In genomic region chr17:16923904-16924700, GRCh38 we compare ENCODE assay signal across 21 cellular contexts. TPM values are rescaled to one million over a fixed set of nuclear protein-coding genes. Genes with fewer than 3 reads are reported as not detected.
DNase-seq lines count a peak whose midpoint lies in the region; ATAC-seq and TF ChIP-seq lines count a peak whose summit lies in the region.
"Had no signal": no experiment of that assay in that cellular context is flagged by ENCODE, and none has a peak within 500 bp of the region (broad histone marks: within the 10 kb centered on the region; RNA-seq: fewer than 3 reads in every experiment).

No MANE protein-coding gene starts in this region.

- no peak overlapping the region for H2BK120ac ChIP-seq in H9 (ENCODE audit: low read depth, low read length, poor library complexity, severe bottlenecking)

- no CpG with 5 or more reads among the region's 15 CpGs for WGBS in H9 (ENCODE audit: extremely low coverage, insufficient read length, low lambda C conversion rate)

- H3K27ac ChIP-seq in H9 (ENCODE audit: insufficient read length, low read depth, low read length): no peak overlapping the region
- H3K27ac ChIP-seq: Peyer's patch had no signal

- H3T11ph ChIP-seq in H9 (ENCODE audit: low read length): no peak overlapping the region

- no peaks in the 10 kb centered on the region for H3K23me2 ChIP-seq in H9 (ENCODE audit: insufficient read length, low read depth, low read length, poor library complexity, severe bottlenecking)

- no peaks in the 10 kb centered on the region for H3K4me1 Mint-ChIP-seq in activated CD4-positive, alpha-beta memory T cell treated with anti-CD3 and anti-CD28 coated beads for 36 hours (ENCODE audit: low read depth)
- H3K4me1 Mint-ChIP-seq in activated CD4-positive, alpha-beta memory T cell treated with anti-CD3 and anti-CD28 coated beads, Interleukin-2, amount 10 ng/mL, durations not matched to agents 7 days and 5 days: no peaks in the 10 kb centered on the region
- peaks cover 15% of the 10 kb centered on the region in 2 experiments; a peak in 3 of 4 replicates for H3K4me1 Mint-ChIP-seq in H9

- no peak overlapping the region for H4K8ac ChIP-seq in H9 (replicated peaks; ENCODE audit: insufficient read length, low read depth, low read length)

- H3K23ac ChIP-seq in H9 (ENCODE audit: insufficient read length, low read depth, low read length): no peak overlapping the region

- no peak overlapping the region for H3K4me2 ChIP-seq in H9 (ENCODE audit: insufficient read depth, insufficient read length, low read length)

- no peaks in the 10 kb centered on the region for H3K79me1 ChIP-seq in H9 (ENCODE audit: insufficient read depth, low read depth, low read length, poor library complexity, severe bottlenecking)

- no peaks in the 10 kb centered on the region for H3K27me3 ChIP-seq in H9 (ENCODE audit: insufficient read depth, low read length)
- H3K27me3 ChIP-seq: Peyer's patch had no signal

- no peaks in the 10 kb centered on the region for H3K4me1 ChIP-seq in H9 (ENCODE audit: insufficient read depth, low read length)
- H3K4me1 ChIP-seq: Caco-2, Peyer's patch had no signal

- ATAC-seq in left lobe of liver (no peak), sciatic nerve (no peak), GM19328 (IDR thresholded peaks at IDR 0.05; ENCODE audit: unreplicated experiment) (no peak)
- ATAC-seq: HCT116 had no signal

- H4K5ac ChIP-seq in H9 (ENCODE audit: insufficient read length, low read depth, low read length): no peak overlapping the region

- H3K36me3 Mint-ChIP-seq in activated CD4-positive, alpha-beta memory T cell treated with anti-CD3 and anti-CD28 coated beads for 36 hours: no peaks in the 10 kb centered on the region
- no peaks in the 10 kb centered on the region for H3K36me3 Mint-ChIP-seq in activated CD4-positive, alpha-beta memory T cell treated with anti-CD3 and anti-CD28 coated beads, Interleukin-2, amount 10 ng/mL, durations not matched to agents 7 days and 5 days (ENCODE audit: low read depth)
- no peaks in the 10 kb centered on the region; a peak in 1 of 7 replicates for H3K36me3 Mint-ChIP-seq in H9 (ENCODE audit: insufficient read depth in 1 of 3, low read depth in 3 of 3)
- H3K36me3 Mint-ChIP-seq: CD14-positive monocyte had no signal

- H3K9me3 ChIP-seq in H9 (ENCODE audit: control insufficient read depth, low read depth, low read length): no peaks in the 10 kb centered on the region
- H3K9me3 ChIP-seq: Caco-2, Peyer's patch had no signal

- CTCF ChIA-PET in activated CD4-positive, alpha-beta memory T cell treated with anti-CD3 and anti-CD28 coated beads for 36 hours (lab: Charles Lee): no interaction called here
- CTCF ChIA-PET in activated CD4-positive, alpha-beta memory T cell treated with anti-CD3 and anti-CD28 coated beads, Interleukin-2, amount 10 ng/mL, durations not matched to agents 7 days and 5 days (lab: Charles Lee): no interaction called here

- intact Hi-C loops in activated CD4-positive, alpha-beta memory T cell treated with anti-CD3 and anti-CD28 coated beads for 36 hours (cut with micrococcal nuclease): no loop called here
- intact Hi-C loops in sciatic nerve (cut with DNase I): no loop called here

- no peak overlapping the region for H4K91ac ChIP-seq in H9 (ENCODE audit: insufficient read length, low read depth, low read length)

- no peak overlapping the region for H2AK5ac ChIP-seq in H9 (ENCODE audit: insufficient read length, low read length)

- no peak overlapping the region for H3K4me3 Mint-ChIP-seq in activated CD4-positive, alpha-beta memory T cell treated with anti-CD3 and anti-CD28 coated beads for 36 hours
- no peak overlapping the region for H3K4me3 Mint-ChIP-seq in activated CD4-positive, alpha-beta memory T cell treated with anti-CD3 and anti-CD28 coated beads, Interleukin-2, amount 10 ng/mL, durations not matched to agents 7 days and 5 days
- H3K4me3 Mint-ChIP-seq in H9: no peak overlapping the region
- H3K4me3 Mint-ChIP-seq: CD14-positive monocyte, IgD-negative memory B cell had no signal

- no peak overlapping the region for H3K9ac ChIP-seq in H9 (ENCODE audit: extremely low read depth, insufficient read length, low read length)

- H2BK20ac ChIP-seq in H9 (ENCODE audit: low read depth, low read length, poor library complexity, severe bottlenecking): no peak overlapping the region

- no peaks in the 10 kb centered on the region for H4K20me1 ChIP-seq in H9 (ENCODE audit: control insufficient read depth, insufficient read depth, insufficient read length)

- H3K27ac Mint-ChIP-seq in activated CD4-positive, alpha-beta memory T cell treated with anti-CD3 and anti-CD28 coated beads for 36 hours: no peak overlapping the region
- H3K27ac Mint-ChIP-seq in activated CD4-positive, alpha-beta memory T cell treated with anti-CD3 and anti-CD28 coated beads, Interleukin-2, amount 10 ng/mL, durations not matched to agents 7 days and 5 days: no peak overlapping the region
- H3K27ac Mint-ChIP-seq in H9: no peak overlapping the region
- H3K27ac Mint-ChIP-seq: CD14-positive monocyte had no signal

- no peaks in the 10 kb centered on the region for H3K27me3 Mint-ChIP-seq in activated CD4-positive, alpha-beta memory T cell treated with anti-CD3 and anti-CD28 coated beads for 36 hours
- peaks cover 2% of the 10 kb centered on the region for H3K27me3 Mint-ChIP-seq in activated CD4-positive, alpha-beta memory T cell treated with anti-CD3 and anti-CD28 coated beads, Interleukin-2, amount 10 ng/mL, durations not matched to agents 7 days and 5 days
- peaks cover 2% of the 10 kb centered on the region; the same call in 1 of the 2 replicates for H3K27me3 Mint-ChIP-seq in H9 (ENCODE audit: low read depth)
- H3K27me3 Mint-ChIP-seq: IgD-negative memory B cell had no signal

- no peak overlapping the region for H2AFZ ChIP-seq in H9 (ENCODE audit: low read length)

- no peak overlapping the region for H2BK15ac ChIP-seq in H9 (ENCODE audit: low read depth, low read length)

- H3K9me3 Mint-ChIP-seq in activated CD4-positive, alpha-beta memory T cell treated with anti-CD3 and anti-CD28 coated beads for 36 hours: no peaks in the 10 kb centered on the region
- H3K9me3 Mint-ChIP-seq in activated CD4-positive, alpha-beta memory T cell treated with anti-CD3 and anti-CD28 coated beads, Interleukin-2, amount 10 ng/mL, durations not matched to agents 7 days and 5 days: no peaks in the 10 kb centered on the region
- H3K9me3 Mint-ChIP-seq in H9: no peaks in the 10 kb centered on the region
- H3K9me3 Mint-ChIP-seq: IgD-negative memory B cell had no signal

- no peak overlapping the region for H3K18ac ChIP-seq in H9 (ENCODE audit: insufficient read length, low read depth, low read length)

- H2BK12ac ChIP-seq in H9 (ENCODE audit: insufficient read length, low read depth, low read length): no peak overlapping the region

- POLR2A ChIA-PET in activated CD4-positive, alpha-beta memory T cell treated with anti-CD3 and anti-CD28 coated beads for 36 hours (lab: Charles Lee): no interaction called here
- POLR2A ChIA-PET in activated CD4-positive, alpha-beta memory T cell treated with anti-CD3 and anti-CD28 coated beads, Interleukin-2, amount 10 ng/mL, durations not matched to agents 7 days and 5 days (lab: Charles Lee): no interaction called here

- no peak overlapping the region for H2BK5ac ChIP-seq in H9 (ENCODE audit: insufficient read length, low read length)

- H3K56ac ChIP-seq in H9 (ENCODE audit: insufficient read length, low read depth, low read length): no peak overlapping the region

- H3K4ac ChIP-seq in H9 (ENCODE audit: low read depth, low read length): no peak overlapping the region

- DNase-seq in activated CD4-positive, alpha-beta memory T cell treated with anti-CD3 and anti-CD28 coated beads for 36 hours: peak; percentile 6
- no peak for DNase-seq in activated CD4-positive, alpha-beta memory T cell treated with anti-CD3 and anti-CD28 coated beads, Interleukin-2, amount 10 ng/mL, durations not matched to agents 7 days and 5 days
- DNase-seq in H9: peak; percentile 29
- DNase-seq in left lobe of liver (ENCODE audit: low spot score): peak; percentile 35
- peak; percentile 42 for DNase-seq in sciatic nerve (ENCODE audit: low spot score)
- no peak for DNase-seq in COLO668 (lab: John Stamatoyannopoulos, UW; ENCODE audit: unreplicated experiment)
- no peak for DNase-seq in stimulated activated CD4-positive, alpha-beta T cell treated with anti-CD3 and anti-CD28 coated beads, Interleukin-12 subunit alpha, Interleukin-12 subunit beta, amount 100 ng/mL, for 4 hours
- DNase-seq: DMS53, MV-4-11, NCI-H1436, NCI-H2081, NCI-H524 had no signal

- no peak for TF ChIP-seq CTCF in H9 (conservative IDR thresholded peaks at IDR 0.05)

- H3K79me2 ChIP-seq in H9 (ENCODE audit: insufficient read depth, low read length): no peaks in the 10 kb centered on the region

- H3K14ac ChIP-seq in H9 (ENCODE audit: insufficient read depth, low read length): no peak overlapping the region; the same call in 1 of the 2 replicates

RNA-seq across cellular contexts. Expression of gene TNFRSF13B, which starts 47.8 kb away (rescaled TPM):
- not detected for total RNA-seq in activated CD4-positive, alpha-beta memory T cell treated with anti-CD3 and anti-CD28 coated beads for 36 hours
- total RNA-seq in activated CD4-positive, alpha-beta memory T cell treated with anti-CD3 and anti-CD28 coated beads, Interleukin-2, amount 10 ng/mL, durations not matched to agents 7 days and 5 days: not detected
- total RNA-seq in H9 (2021) (0.11 and 0.28 TPM in 2 replicates), left lobe of liver (not detected), sciatic nerve (not detected)
- total RNA-seq: A172, Caco-2, HT-29, LHCN-M2 had no signal

Comparison
In these comparisons a context has a peak if more than half of its experiments do, and no peak if none do; other contexts are left out.
1. DNase-seq: peak in activated CD4-positive, alpha-beta memory T cell treated with anti-CD3 and anti-CD28 coated beads for 36 hours (single experiment), H9 (single experiment), left lobe of liver (single experiment) and sciatic nerve (single experiment); none in activated CD4-positive, alpha-beta memory T cell treated with anti-CD3 and anti-CD28 coated beads, Interleukin-2, amount 10 ng/mL, durations not matched to agents 7 days and 5 days (single experiment), COLO668 (single experiment) and stimulated activated CD4-positive, alpha-beta T cell treated with anti-CD3 and anti-CD28 coated beads, Interleukin-12 subunit alpha, Interleukin-12 subunit beta, amount 100 ng/mL, for 4 hours (single experiment).